Comparison of ENCODE assay signal across 8 cellular contexts in the genomic region with DNA sequence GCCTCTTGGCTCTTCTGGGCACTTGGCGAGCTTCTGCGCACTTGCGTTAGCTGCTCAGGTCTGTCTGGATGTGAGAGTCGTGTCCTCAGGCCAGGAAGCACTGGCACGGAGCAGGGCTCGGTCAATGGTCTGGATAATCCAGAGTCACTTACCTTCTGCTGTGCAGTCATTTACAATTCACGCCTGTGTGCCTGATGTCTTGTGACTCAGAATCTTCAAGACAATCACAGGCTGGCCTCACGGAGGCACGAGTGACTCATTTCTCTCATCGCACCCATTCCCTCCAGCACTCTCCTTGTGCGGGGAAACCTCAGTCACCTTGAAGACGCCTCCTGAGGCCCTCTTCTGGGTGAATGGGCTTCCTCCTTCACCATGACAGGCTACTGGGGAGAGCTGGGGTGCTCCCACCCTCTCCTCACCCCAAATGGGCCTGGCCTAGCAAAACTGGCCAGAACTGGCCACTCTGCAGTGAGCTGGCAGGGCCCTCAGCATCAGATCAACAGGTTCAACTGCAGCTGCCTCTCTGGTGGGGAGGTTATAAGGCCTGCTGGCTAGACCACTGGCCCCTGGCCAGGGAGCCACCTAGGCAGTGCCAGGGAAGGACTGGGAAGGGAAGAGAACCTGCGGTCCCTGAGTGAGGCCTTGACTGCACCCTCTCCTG. TPM values are rescaled to one million over a fixed set of nuclear protein-coding genes. Genes with fewer than 3 reads are reported as not detected.
DNase-seq lines count a peak whose midpoint lies in the region; ATAC-seq, FAIRE-seq and TF ChIP-seq lines count a peak whose summit lies in the region.

No MANE protein-coding gene starts in this region.

- TF ChIP-seq EP300 in A549 (IDR thresholded peaks at IDR 0.05) (no peak), GM12878 (IDR thresholded peaks at IDR 0.05; ENCODE audit: borderline replicate concordance in 1 of 2, control insufficient read depth in 1 of 2, low read depth in 2 of 2, low read length in 2 of 2) (peak; percentile 29 to 37; a peak in 1 of 4 replicates)

- DNase-seq in A549 (ENCODE audit: low read depth in 1 of 2, low spot score in 1 of 2) (peak; percentile 68 to 72), GOT3 (lab: John Stamatoyannopoulos, UW) (peak; percentile 16), T-helper 17 cell (no peak), GM12878 (ENCODE audit: low read depth, low spot score) (peak; percentile 62), lower lobe of right lung (no peak), NCI-H524 (lab: John Stamatoyannopoulos, UW) (no peak), NCI-H774 (lab: John Stamatoyannopoulos, UW) (no peak)
- DNase-seq in stimulated activated CD8-positive, alpha-beta memory T cell treated with anti-CD3 and anti-CD28 coated beads, Interleukin-12 subunit alpha, Interleukin-12 subunit beta, amount 100 ng/mL, for 24 hours (ENCODE audit: extremely low read depth), result peak; percentile 53

- H3K4me1 ChIP-seq in A549, result peaks cover 29% of the 10 kb centered on the region
- peaks cover 29% of the 10 kb centered on the region for H3K4me1 ChIP-seq in GM12878 (ENCODE audit: control insufficient read depth, insufficient read depth, low read length)
- peaks cover 43% of the 10 kb centered on the region for H3K4me1 ChIP-seq in lower lobe of right lung

- CTCF ChIA-PET in A549 (lab: Yijun Ruan, JAX), result interaction anchor here (0.9 to 1.0 kb wide), 4 partner anchors 9 to 125 kb away, joined by 3 to 4 read pairs (median 3); partner anchors contain the start of gene RAB11FIP3
- CTCF ChIA-PET in GM12878 (lab: Yijun Ruan, JAX), result interaction anchor here (0.6 to 1.6 kb wide), 5 partner anchors 8 to 486 kb away, joined by 3 to 6 read pairs (median 3); partner anchors contain the start of gene NHLRC4

- peaks cover 21% of the 10 kb centered on the region for H3K4me1 Mint-ChIP-seq in T-helper 17 cell

- H3K36me3 ChIP-seq in GM12878 (ENCODE audit: control insufficient read depth in 2 of 2, insufficient read depth in 2 of 2, low read length in 1 of 2) (peaks cover 0 to 2% of the 10 kb centered on the region in 2 experiments; a peak in 3 of 4 replicates), lower lobe of right lung (peaks cover 4% of the 10 kb centered on the region)

- peak overlapping the region; percentile 72 for H3K27ac Mint-ChIP-seq in T-helper 17 cell

- peaks cover 47% of the 10 kb centered on the region for H3K79me2 ChIP-seq in GM12878 (ENCODE audit: control insufficient read depth, insufficient read depth, low read length)

- RAD21 ChIA-PET in GM12878 (lab: Charles Lee; ENCODE audit: unreplicated experiment), result interaction anchor here (0.9 kb wide), 2 partner anchors 41 to 111 kb away, joined by 3 to 4 read pairs; partner anchors contain the start of gene NHLRC4

- no peak for FAIRE-seq in A549 (lab: Jason Lieb, UNC)
- peak; percentile 57 for FAIRE-seq in GM12878 (lab: Jason Lieb, UNC)

- ATAC-seq in A549 (peak; percentile 5 to 11; a peak in 4 of 6 replicates), T-helper 17 cell (no peak), GM12878 (peak; percentile 61), lower lobe of right lung (no peak)

- peak overlapping the region; percentile 95 to 97 for H3K27ac ChIP-seq in A549
- peak overlapping the region; percentile 91 for H3K27ac ChIP-seq in GM12878 (ENCODE audit: control insufficient read depth, insufficient read depth)
- H3K27ac ChIP-seq in lower lobe of right lung, result peak overlapping the region; percentile 98

- 40% methylated on average over 13 of the region's 13 CpGs for WGBS in A549 (ENCODE audit: missing lambda C conversion rate)
- 3% methylated on average over 13 of the region's 13 CpGs for WGBS in GM12878 (ENCODE audit: insufficient coverage, insufficient replicate concordance, low lambda C conversion rate, missing lambda C conversion rate)

- H2AFZ ChIP-seq in GM12878 (ENCODE audit: control insufficient read depth, low read depth, low read length), result peak overlapping the region; percentile 13; the same call in 1 of the 2 replicates

- SMC1A ChIA-PET in GM12878 (lab: Charles Lee; ENCODE audit: uncharacterized antibody, unreplicated experiment), result interaction anchor here (0.6 to 1.2 kb wide), 4 partner anchors 24 to 75 kb away, joined by 3 read pairs; partner anchors contain the start of gene NHLRC4

- no peaks in the 10 kb centered on the region for H3K9me3 ChIP-seq in A549
- no peaks in the 10 kb centered on the region for H3K9me3 ChIP-seq in T-helper 17 cell (ENCODE audit: control insufficient read depth, low read length, poor library complexity, severe bottlenecking)
- no peaks in the 10 kb centered on the region for H3K9me3 ChIP-seq in GM12878 (replicated peaks; ENCODE audit: control insufficient read depth, insufficient read depth, low read length)
- no peaks in the 10 kb centered on the region for H3K9me3 ChIP-seq in lower lobe of right lung

- POLR2A ChIA-PET in A549 (lab: Yijun Ruan, JAX), result interaction anchor here (1.5 kb wide), 1 partner anchor 8 kb away, joined by 4 read pairs; no protein-coding TSS in a partner anchor
- POLR2A ChIA-PET in GM12878 (lab: Charles Lee), result interaction anchor here (1.0 to 1.6 kb wide), 6 partner anchors 42 to 155 kb away, joined by 3 to 4 read pairs (median 4); partner anchors contain the start of genes METTL26, MRPL28 and NHLRC4

- H3K36me3 Mint-ChIP-seq in T-helper 17 cell (ENCODE audit: low read depth), result no peaks in the 10 kb centered on the region

- intact Hi-C loops in GM12878 (cut with micrococcal nuclease; ENCODE audit: unreplicated experiment), result loop anchor here (2.0 to 5.0 kb wide), 3 partner anchors 42 to 159 kb away; partner anchors contain the start of genes JMJD8, METTL26, NHLRC4 and PIGQ
- intact Hi-C loops in lower lobe of right lung (cut with DNase I), result no loop called here

- TF ChIP-seq POLR2A in A549 (IDR thresholded peaks at IDR 0.05; ENCODE audit: low read length) (no peak; the same call in 1 of the 2 replicates), GM12878 (IDR thresholded peaks at IDR 0.05; ENCODE audit: low read depth, low read length) (peak; percentile 57)

- no peaks in the 10 kb centered on the region; the same call in 1 of the 2 replicates for H4K20me1 ChIP-seq in GM12878 (ENCODE audit: control insufficient read depth, insufficient read depth)

- TF ChIP-seq CTCF in A549 (IDR thresholded peaks at IDR 0.05), result no peak
- TF ChIP-seq CTCF in GM12878 (IDR thresholded peaks at IDR 0.05 in 2 of 3, conservative IDR thresholded peaks at IDR 0.05 in 1 of 3; ENCODE audit: control insufficient read depth in 2 of 3, extremely low read depth in 1 of 3, insufficient read depth in 1 of 3, low read depth in 3 of 3, low read length in 3 of 3), result peak in 2 of 3 experiments; percentile 22 to 52; a peak in 3 of 6 replicates
- no peak for TF ChIP-seq CTCF in lower lobe of right lung (IDR thresholded peaks at IDR 0.05)

- no TSS peak for BruUV-seq in GM12878 (replicated peaks; lab: Mats Ljungman, UMichigan)

- H3K4me3 Mint-ChIP-seq in T-helper 17 cell, result peak overlapping the region; percentile 87

- H3K4me3 ChIP-seq in A549 (peak overlapping the region; percentile 96), GM12878 (peak overlapping the region; percentile 98), lower lobe of right lung (peak overlapping the region; percentile 87)

- peak overlapping the region; percentile 86 for H3K9ac ChIP-seq in GM12878 (ENCODE audit: control insufficient read depth, insufficient read depth, low read length)

- no peaks in the 10 kb centered on the region for H3K27me3 ChIP-seq in GM12878 (replicated peaks in 1 of 2; ENCODE audit: control insufficient read depth in 2 of 2, insufficient read depth in 2 of 2, low read length in 1 of 2)
- no peaks in the 10 kb centered on the region for H3K27me3 ChIP-seq in lower lobe of right lung (ENCODE audit: low read depth)

- no peaks in the 10 kb centered on the region for H3K27me3 Mint-ChIP-seq in T-helper 17 cell

- 0 out of 5 replicates have a peak, but pooled peaks of 1 of the 2 experiments have one; percentile 3 for TF ChIP-seq RAD21 in A549 (conservative IDR thresholded peaks at IDR 0.05 in 1 of 2, IDR thresholded peaks at IDR 0.05 in 1 of 2)
- TF ChIP-seq RAD21 in GM12878 (IDR thresholded peaks at IDR 0.05; ENCODE audit: insufficient read depth, low read depth, low read length), result peak; percentile 34; the same call in 1 of the 2 replicates

- peak overlapping the region; percentile 89 for H3K4me2 ChIP-seq in A549
- peak overlapping the region; percentile 99 for H3K4me2 ChIP-seq in GM12878 (ENCODE audit: control insufficient read depth, insufficient read depth)

- in situ Hi-C loops in GM12878 (cut with MboI), result no loop called here

RNA-seq across cellular contexts. Expression of gene CAPN15, which starts 1.9 kb away (rescaled TPM):
- 10.0 and 11.4 TPM in 2 replicates for polyA plus RNA-seq in A549 (2011; rRNA removed)
- polyA plus RNA-seq in A549 (2012; cell fraction: cytosol; rRNA removed), result 46.5 and 72.3 TPM in 2 replicates
- 132 and 252 TPM in 2 replicates for polyA plus RNA-seq in A549 (2012; cell fraction: nucleus; rRNA removed)
- 31.3 to 33.9 TPM (median 33.3 TPM) in 3 replicates for polyA plus RNA-seq in A549 (2017; fragmentation: RNase III; extraction: RNeasy Plus Mini Kit Qiagen cat#74134 plus additional on column Dnase treatment)
- polyA minus RNA-seq in A549 (2011; rRNA and poly(A)+ RNA removed), result 8.6 and 13.1 TPM in 2 replicates
- 10 to 100 TPM; 63.9 to 71.0 TPM for total RNA-seq in T-helper 17 cell
- 70.5 and 96.8 TPM in 2 replicates for total RNA-seq in GM12878 (2013; cell fraction: nucleolus; rRNA removed)
- total RNA-seq in GM12878 (2014; rRNA removed), result 30.3 and 35.8 TPM in 2 replicates
- 6.9 and 8.0 TPM in 2 replicates for total RNA-seq in GM12878 (2014; rRNA removed; fragmentation: Illumina TruSeq; extraction: Trizol)
- 66.7 and 78.5 TPM in 2 replicates for total RNA-seq in GM12878 (2021)
- polyA plus RNA-seq in GM12878 (2011; ENCODE audit: low read depth), result 4.9 TPM
- polyA plus RNA-seq in GM12878 (2011; rRNA removed), result 4.4 and 12.8 TPM in 2 replicates
- 15.5 and 29.7 TPM in 2 replicates for polyA plus RNA-seq in GM12878 (2011; cell fraction: cytosol; rRNA removed)
- 103 and 157 TPM in 2 replicates for polyA plus RNA-seq in GM12878 (2011; cell fraction: nucleus; rRNA removed)
- 25.2 and 27.2 TPM in 2 replicates for polyA plus RNA-seq in GM12878 (2012)
- 0.62 and 3.8 TPM in 2 replicates for polyA plus RNA-seq in GM12878 (2014; fragmentation: Illumina TruSeq; extraction: Trizol)
- polyA plus RNA-seq in GM12878 (2014; fragmentation: Nextera tagmentation; extraction: Ambion mirVana), result 1 to 10 TPM in 1 of 2 experiments, under 1 TPM in 1; 0.40 to 1.1 TPM
- 40.2 and 48.8 TPM in 2 replicates for polyA plus RNA-seq in GM12878 (2014; rRNA removed)
- polyA plus RNA-seq in GM12878 (2016; fragmentation: Nextera tagmentation; extraction: Ambion mirVana), result 1 to 10 TPM; 7.7 to 8.6 TPM
- 10.8 and 27.2 TPM in 2 replicates for polyA minus RNA-seq in GM12878 (2011; rRNA and poly(A)+ RNA removed)
- 25.5 and 28.9 TPM in 2 replicates for polyA minus RNA-seq in GM12878 (2011; cell fraction: cytosol; rRNA and poly(A)+ RNA removed)
- 14.6 and 33.4 TPM in 2 replicates for polyA minus RNA-seq in GM12878 (2011; cell fraction: nucleus; rRNA and poly(A)+ RNA removed)
- 44.3 TPM for total RNA-seq in lower lobe of right lung

RNA-seq across cellular contexts. Expression of gene PRR35, which starts 34.5 kb away (rescaled TPM):
- polyA plus RNA-seq in A549 (2011; rRNA removed) (0.04 TPM in 1 of 2 replicates, not detected in the other), A549 (2017; fragmentation: RNase III; extraction: RNeasy Plus Mini Kit Qiagen cat#74134 plus additional on column Dnase treatment) (0.04 to 0.10 TPM (median 0.04 TPM) in 3 replicates), GM12878 (2011; rRNA removed) (not detected in 2 replicates), GM12878 (2014; fragmentation: Illumina TruSeq; extraction: Trizol) (not detected in 2 replicates), GM12878 (2014; fragmentation: Nextera tagmentation; extraction: Ambion mirVana) (not detected), GM12878 (2014; rRNA removed) (not detected in 2 replicates), GM12878 (2016; fragmentation: Nextera tagmentation; extraction: Ambion mirVana) (not detected)
- 0.05 and 0.17 TPM in 2 replicates for polyA plus RNA-seq in A549 (2012; cell fraction: cytosol; rRNA removed)
- polyA plus RNA-seq in A549 (2012; cell fraction: nucleus; rRNA removed), result 0.11 and 0.22 TPM in 2 replicates
- polyA minus RNA-seq in A549 (2011; rRNA and poly(A)+ RNA removed), result not detected in 2 replicates
- total RNA-seq in T-helper 17 cell (not detected), GM12878 (2014; rRNA removed) (not detected in 2 replicates), GM12878 (2014; rRNA removed; fragmentation: Illumina TruSeq; extraction: Trizol) (not detected in 2 replicates), GM12878 (2021) (not detected in 2 replicates), lower lobe of right lung (not detected)
- not detected in 2 replicates for total RNA-seq in GM12878 (2013; cell fraction: nucleolus; rRNA removed)
- polyA plus RNA-seq in GM12878 (2011; ENCODE audit: low read depth), result not detected
- not detected in 2 replicates for polyA plus RNA-seq in GM12878 (2011; cell fraction: cytosol; rRNA removed)
- polyA plus RNA-seq in GM12878 (2011; cell fraction: nucleus; rRNA removed), result not detected in 2 replicates
- polyA plus RNA-seq in GM12878 (2012), result not detected in 2 replicates
- polyA minus RNA-seq in GM12878 (2011; rRNA and poly(A)+ RNA removed), result not detected in 2 replicates
- not detected in 2 replicates for polyA minus RNA-seq in GM12878 (2011; cell fraction: cytosol; rRNA and poly(A)+ RNA removed)
- not detected in 2 replicates for polyA minus RNA-seq in GM12878 (2011; cell fraction: nucleus; rRNA and poly(A)+ RNA removed)

RNA-seq across cellular contexts. Expression of gene NHLRC4, which starts 41.2 kb away (rescaled TPM):
- 0.03 and 0.13 TPM in 2 replicates for polyA plus RNA-seq in A549 (2011; rRNA removed)
- polyA plus RNA-seq in A549 (2012; cell fraction: cytosol; rRNA removed), result 0.04 TPM in 2 replicates
- 0.17 and 0.24 TPM in 2 replicates for polyA plus RNA-seq in A549 (2012; cell fraction: nucleus; rRNA removed)
- 0.07 to 0.09 TPM (median 0.08 TPM) in 3 replicates for polyA plus RNA-seq in A549 (2017; fragmentation: RNase III; extraction: RNeasy Plus Mini Kit Qiagen cat#74134 plus additional on column Dnase treatment)
- polyA minus RNA-seq in A549 (2011; rRNA and poly(A)+ RNA removed), result not detected in 2 replicates
- 1 to 10 TPM in 1 of 2 donors, under 1 TPM in 1; 0.86 to 1.4 TPM for total RNA-seq in T-helper 17 cell
- 8.6 and 10.5 TPM in 2 replicates for total RNA-seq in GM12878 (2013; cell fraction: nucleolus; rRNA removed)
- 1.1 and 1.5 TPM in 2 replicates for total RNA-seq in GM12878 (2014; rRNA removed)
- 0.13 and 0.18 TPM in 2 replicates for total RNA-seq in GM12878 (2014; rRNA removed; fragmentation: Illumina TruSeq; extraction: Trizol)
- 0.67 and 0.72 TPM in 2 replicates for total RNA-seq in GM12878 (2021)
- 0.54 TPM for polyA plus RNA-seq in GM12878 (2011; ENCODE audit: low read depth)
- 0.35 and 0.57 TPM in 2 replicates for polyA plus RNA-seq in GM12878 (2011; rRNA removed)
- 0.79 and 0.85 TPM in 2 replicates for polyA plus RNA-seq in GM12878 (2011; cell fraction: cytosol; rRNA removed)
- polyA plus RNA-seq in GM12878 (2011; cell fraction: nucleus; rRNA removed), result 4.8 and 5.7 TPM in 2 replicates
- polyA plus RNA-seq in GM12878 (2012), result 1.6 TPM in 2 replicates
- 0.07 TPM in 1 of 2 replicates, not detected in the other for polyA plus RNA-seq in GM12878 (2014; fragmentation: Illumina TruSeq; extraction: Trizol)
- not detected for polyA plus RNA-seq in GM12878 (2014; fragmentation: Nextera tagmentation; extraction: Ambion mirVana)
- 0.97 and 1.1 TPM in 2 replicates for polyA plus RNA-seq in GM12878 (2014; rRNA removed)
- polyA plus RNA-seq in GM12878 (2016; fragmentation: Nextera tagmentation; extraction: Ambion mirVana), result under 1 TPM in 1 of 2 experiments, not detected in 1; 0.52 TPM
- 0.29 and 0.52 TPM in 2 replicates for polyA minus RNA-seq in GM12878 (2011; rRNA and poly(A)+ RNA removed)
- polyA minus RNA-seq in GM12878 (2011; cell fraction: cytosol; rRNA and poly(A)+ RNA removed), result 0.53 TPM in 1 of 2 replicates, not detected in the other
- polyA minus RNA-seq in GM12878 (2011; cell fraction: nucleus; rRNA and poly(A)+ RNA removed), result 2.0 and 3.3 TPM in 2 replicates
- total RNA-seq in lower lobe of right lung, result 2.7 TPM

RNA-seq across cellular contexts. Expression of gene PIGQ, which starts 44.1 kb away (rescaled TPM):
- polyA plus RNA-seq in A549 (2011; rRNA removed) (13.2 and 15.7 TPM in 2 replicates), A549 (2017; fragmentation: RNase III; extraction: RNeasy Plus Mini Kit Qiagen cat#74134 plus additional on column Dnase treatment) (25.2 to 32.2 TPM (median 31.2 TPM) in 3 replicates), GM12878 (2011; rRNA removed) (2.0 and 5.7 TPM in 2 replicates), GM12878 (2014; fragmentation: Illumina TruSeq; extraction: Trizol) (1.9 and 4.4 TPM in 2 replicates), GM12878 (2014; fragmentation: Nextera tagmentation; extraction: Ambion mirVana) (1 to 10 TPM in 1 of 2 experiments, not detected in 1; 1.8 TPM), GM12878 (2014; rRNA removed) (26.6 and 28.5 TPM in 2 replicates), GM12878 (2016; fragmentation: Nextera tagmentation; extraction: Ambion mirVana) (10 to 100 TPM; 25.6 to 30.7 TPM)
- polyA plus RNA-seq in A549 (2012; cell fraction: cytosol; rRNA removed), result 32.0 and 51.6 TPM in 2 replicates
- 141 and 208 TPM in 2 replicates for polyA plus RNA-seq in A549 (2012; cell fraction: nucleus; rRNA removed)
- 32.3 and 33.8 TPM in 2 replicates for polyA minus RNA-seq in A549 (2011; rRNA and poly(A)+ RNA removed)
- total RNA-seq in T-helper 17 cell (10 to 100 TPM; 25.6 to 32.4 TPM), GM12878 (2014; rRNA removed) (15.5 and 17.5 TPM in 2 replicates), GM12878 (2014; rRNA removed; fragmentation: Illumina TruSeq; extraction: Trizol) (4.5 and 5.5 TPM in 2 replicates), GM12878 (2021) (24.0 and 31.3 TPM in 2 replicates), lower lobe of right lung (68.9 TPM)
- total RNA-seq in GM12878 (2013; cell fraction: nucleolus; rRNA removed), result 39.2 and 47.0 TPM in 2 replicates
- 3.2 TPM for polyA plus RNA-seq in GM12878 (2011; ENCODE audit: low read depth)
- 7.9 and 14.6 TPM in 2 replicates for polyA plus RNA-seq in GM12878 (2011; cell fraction: cytosol; rRNA removed)
- polyA plus RNA-seq in GM12878 (2011; cell fraction: nucleus; rRNA removed), result 62.1 and 85.8 TPM in 2 replicates
- polyA plus RNA-seq in GM12878 (2012), result 12.2 and 13.2 TPM in 2 replicates
- polyA minus RNA-seq in GM12878 (2011; rRNA and poly(A)+ RNA removed), result 7.8 and 15.8 TPM in 2 replicates
- polyA minus RNA-seq in GM12878 (2011; cell fraction: cytosol; rRNA and poly(A)+ RNA removed), result 6.1 and 7.1 TPM in 2 replicates
- polyA minus RNA-seq in GM12878 (2011; cell fraction: nucleus; rRNA and poly(A)+ RNA removed), result 16.1 and 27.3 TPM in 2 replicates

Comparison
In these comparisons a context has a peak if more than half of its experiments do, and no peak if none do; other contexts are left out.
1. ATAC-seq: peak in A549 (2 of 2) and GM12878 (single experiment); none in T-helper 17 cell (single experiment) and lower lobe of right lung (0 of 2).
2. DNase-seq: peak in A549 (2 of 2), GOT3 (single experiment), GM12878 (single experiment) and stimulated activated CD8-positive, alpha-beta memory T cell treated with anti-CD3 and anti-CD28 coated beads, Interleukin-12 subunit alpha, Interleukin-12 subunit beta, amount 100 ng/mL, for 24 hours (single experiment); none in T-helper 17 cell (0 of 3), lower lobe of right lung (single experiment), NCI-H524 (0 of 2) and NCI-H774 (single experiment).
3. CTCF ChIP-seq: peak in GM12878 (2 of 3); none in A549 (single experiment) and lower lobe of right lung (single experiment).
4. Of the 24 proteins assayed by ChIP-seq in both GM12878 and A549: peak only in GM12878: BHLHE40, CTCF, EP300, ESRRA, JUNB, POLR2A and 2 more; only in A549: none; in both: MAX; in neither: 14; mixed calls (peak in some experiments, not most) for 1.
5. Peak in every context shown above with its lines, with median percentiles within 50 percentile points of each other: H3K27ac ChIP-seq and H3K4me3 ChIP-seq.